Comparison of ENCODE assay signal across 21 cellular contexts in genomic region chr2:133992454-133992853, GRCh38.
"Had no signal": no experiment of that assay in that cellular context is flagged by ENCODE, and none has a peak within 500 bp of the region (broad histone marks: within the 10 kb centered on the region; RNA-seq: fewer than 3 reads in every experiment).

No MANE protein-coding gene starts in this region.

- H3K27ac ChIP-seq: Peyer's patch, RWPE1 had no signal

- H3K9me3 ChIP-seq: Peyer's patch had no signal

- H3K36me3 ChIP-seq: Peyer's patch had no signal

- H3K27me3 ChIP-seq: Peyer's patch had no signal

- DNase-seq: activated B cell treated with CpG ODN at 0.5 μM for 24 hours; activated CD4-positive, alpha-beta T cell treated with anti-CD3 and anti-CD28 coated beads for 1 hour; activated CD4-positive, alpha-beta T cell treated with anti-CD3 and anti-CD28 coated beads, Interleukin-2, amount 10 ng/mL, durations not matched to agents 24 days and 14 days; activated CD4-positive, alpha-beta T cell treated with anti-CD3 and anti-CD28 coated beads, Interleukin-2, amount 50 U/mL, for 48 hours; activated CD8-positive, alpha-beta memory T cell treated with anti-CD3 and anti-CD28 coated beads for 24 hours; activated gamma-delta T cell; activated naive CD4-positive, alpha-beta T cell treated with anti-CD3 and anti-CD28 coated beads for 36 hours; activated T-cell treated with anti-CD3 and anti-CD28 coated beads for 4 hours; activated T-cell treated with anti-CD3 and anti-CD28 coated beads, Interleukin-2, amount 50 U/mL, for 48 hours; anterior cingulate cortex; central memory CD4-positive, alpha-beta T cell; MM.1S; NCI-H1105; NCI-H1436; NCI-H2029 treated with DMSO at 0.1 percent for 48 hours; NCI-H510A treated with DMSO at 0.1 percent for 48 hours; NCI-H69; Peyer's patch; SHP77 treated with DMSO at 0.1 percent for 48 hours had no signal

- ATAC-seq: activated T-helper 17 cell treated with anti-CD3 and anti-CD28 coated beads, Interleukin-2, amount 50 U/mL, for 72 hours had no signal

- H3K4me3 ChIP-seq: Peyer's patch had no signal
